ENCODE assay signal across 20 cellular contexts in genomic region chr6:133752129-133752528, GRCh38.
DNase-seq lines count a peak whose midpoint lies in the region; ATAC-seq and TF ChIP-seq lines count a peak whose summit lies in the region.
"Had no signal": no experiment of that assay in that cellular context is flagged by ENCODE, and none has a peak within 500 bp of the region (broad histone marks: within the 10 kb centered on the region; RNA-seq: fewer than 3 reads in every experiment).

No MANE protein-coding gene starts in this region.

- TF ChIP-seq CTCF in left ventricle myocardium inferior (IDR thresholded peaks at IDR 0.05; ENCODE audit: borderline replicate concordance) (no peak), neural crest cell (conservative IDR thresholded peaks at IDR 0.05) (no peak), upper lobe of left lung (IDR thresholded peaks at IDR 0.05) (no peak)

- no peak for DNase-seq in left ventricle myocardium inferior
- no peak for DNase-seq in cardiac septum (ENCODE audit: low spot score)
- peak; percentile 5 for DNase-seq in fibroblast of gingiva (ENCODE audit: low read depth)
- DNase-seq in neural crest cell (ENCODE audit: low read depth, low spot score) = no peak
- DNase-seq in upper lobe of left lung = no peak
- DNase-seq: C1 segment of cervical spinal cord; DND-41; GOT3; NCI-H1048; NCI-H1436 treated with DMSO at 0.1 percent for 48 hours; NCI-H2029 treated with DMSO at 0.1 percent for 48 hours; NCI-H2171 treated with DMSO at 0.1 percent for 48 hours; NCI-H446 treated with DMSO at 0.1 percent for 48 hours; NK-92 treated with Interleukin-12 subunit alpha and Interleukin-12 subunit beta, amount 100 ng/mL, for 24 hours had no signal

- no peak for TF ChIP-seq EP300 in upper lobe of left lung (IDR thresholded peaks at IDR 0.05)

- no peak overlapping the region for H3K4me3 ChIP-seq in left ventricle myocardium inferior
- no peak overlapping the region for H3K4me3 ChIP-seq in upper lobe of left lung
- H3K4me3 ChIP-seq: GM12878 had no signal

- peak overlapping the region; percentile 35 for H3K27ac ChIP-seq in left ventricle myocardium inferior (replicated peaks)
- H3K27ac ChIP-seq in upper lobe of left lung = peak overlapping the region in 2 of 4 donors; percentile 36 to 69
- H3K27ac ChIP-seq: KMS-11, RWPE1 had no signal

- H3K27ac Mint-ChIP-seq in neural crest cell (ENCODE audit: unreplicated experiment) = peak overlapping the region; percentile 39

- intact Hi-C loops in left ventricle myocardium inferior (cut with micrococcal nuclease) (no loop called here), cardiac septum (cut with DNase I) (loop anchor here (10.0 kb wide), 1 partner anchor 47 kb away; no protein-coding TSS in a partner anchor)

- 74% methylated on average over 3 of the region's 3 CpGs for WGBS in upper lobe of left lung, 2 donors

- no peaks in the 10 kb centered on the region for H3K36me3 Mint-ChIP-seq in neural crest cell (ENCODE audit: low read depth)

- H3K9me3 ChIP-seq in left ventricle myocardium inferior (replicated peaks) = peaks cover 2% of the 10 kb centered on the region
- H3K9me3 ChIP-seq in upper lobe of left lung = no peaks in the 10 kb centered on the region

- H3K4me3 Mint-ChIP-seq in neural crest cell = no peak overlapping the region

- H3K27me3 ChIP-seq in left ventricle myocardium inferior (ENCODE audit: low read depth) (no peaks in the 10 kb centered on the region), upper lobe of left lung (no peaks in the 10 kb centered on the region)

- H3K9me3 Mint-ChIP-seq in neural crest cell = no peaks in the 10 kb centered on the region

- no peaks in the 10 kb centered on the region for H3K27me3 Mint-ChIP-seq in neural crest cell (ENCODE audit: low read depth)

- H3K4me1 Mint-ChIP-seq in neural crest cell = no peaks in the 10 kb centered on the region

- no peak for TF ChIP-seq POLR2A in upper lobe of left lung (IDR thresholded peaks at IDR 0.05)

- H3K36me3 ChIP-seq in left ventricle myocardium inferior = no peaks in the 10 kb centered on the region
- H3K36me3 ChIP-seq in upper lobe of left lung = no peaks in the 10 kb centered on the region

- peaks cover 18% of the 10 kb centered on the region for H3K4me1 ChIP-seq in left ventricle myocardium inferior
- H3K4me1 ChIP-seq in upper lobe of left lung = no peaks in the 10 kb centered on the region

- ATAC-seq in HG02759 (IDR thresholded peaks at IDR 0.05; ENCODE audit: unreplicated experiment) = no peak
- no peak for ATAC-seq in upper lobe of left lung (ENCODE audit: low FRiP score in 2 of 2)
- ATAC-seq in HG03175 (IDR thresholded peaks at IDR 0.05; ENCODE audit: unreplicated experiment) = no peak
- ATAC-seq: GM12878, HepG2 had no signal
